In genomic region chr1:59453297-59453970, GRCh38 we compare ENCODE assay signal across 1 cellular context.
TF ChIP-seq lines count a peak whose summit lies in the region.

No MANE protein-coding gene starts in this region.

TF ChIP-seq in SK-N-SH, 30 proteins besides CTCF, POLR2A, EP300 and RAD21 (continued from another document):
- TF ChIP-seq REST (IDR thresholded peaks at IDR 0.05; ENCODE audit: low read depth, low read length) = no peak
- no peak for TF ChIP-seq FOXJ3 (CRISPR knock-in tag; IDR thresholded peaks at IDR 0.05)
- TF ChIP-seq NRF1 (IDR thresholded peaks at IDR 0.05; ENCODE audit: low read depth, low read length) = no peak
- no peak for TF ChIP-seq MXI1 (IDR thresholded peaks at IDR 0.05; ENCODE audit: low read depth, low read length)
- TF ChIP-seq SMC3 (IDR thresholded peaks at IDR 0.05; ENCODE audit: low read depth, low read length) = no peak
- no peak for TF ChIP-seq MEF2A (IDR thresholded peaks at IDR 0.05; ENCODE audit: borderline replicate concordance, low read depth)
- TF ChIP-seq SIN3A (IDR thresholded peaks at IDR 0.05; ENCODE audit: borderline replicate concordance, low read depth, low read length) = no peak
- no peak for TF ChIP-seq USF2 (IDR thresholded peaks at IDR 0.05; ENCODE audit: borderline replicate concordance, low read depth, low read length)
